ENCODE assay signal across 8 cellular contexts in the genomic region with DNA sequence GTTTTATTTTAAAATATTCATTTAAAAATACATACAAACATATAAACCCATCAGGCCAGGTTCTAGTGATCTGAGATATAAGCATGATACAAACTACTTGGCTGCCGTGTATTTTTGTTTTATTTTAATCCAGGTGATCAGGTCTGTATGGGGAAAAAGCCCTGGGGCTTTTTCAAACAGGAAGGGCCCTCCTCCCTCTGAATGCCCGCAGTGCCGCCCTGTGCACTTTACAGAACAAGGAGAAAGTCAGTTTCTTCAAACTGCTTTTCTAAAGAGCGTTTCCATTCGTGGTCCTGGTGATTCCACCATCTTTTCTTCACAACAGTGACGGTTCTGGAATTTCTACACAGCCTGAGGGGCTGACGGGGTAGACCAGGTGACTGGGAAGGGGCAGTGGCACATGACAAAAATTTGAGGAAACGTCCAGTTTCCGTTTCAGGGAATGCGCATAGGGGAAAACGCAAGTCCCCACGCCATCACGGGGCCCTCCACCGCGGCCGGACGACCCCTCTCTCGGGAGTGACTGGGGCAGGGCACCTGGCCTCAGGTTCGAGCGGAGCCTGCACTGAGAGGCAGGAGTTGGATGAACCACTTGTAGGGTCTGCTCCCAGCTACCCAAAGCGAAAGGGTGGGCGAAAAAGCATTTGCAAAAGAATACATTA. TPM values are rescaled to one million over a fixed set of nuclear protein-coding genes. Genes with fewer than 3 reads are reported as not detected.
A peak's percentile ranks its signal among the peaks of the same experiment; 100 is the strongest.
DNase-seq lines count a peak whose midpoint lies in the region; ATAC-seq and TF ChIP-seq lines count a peak whose summit lies in the region.

No MANE protein-coding gene starts in this region.

- peaks cover 13% of the 10 kb centered on the region for H3K27me3 Mint-ChIP-seq in GM23338 (ENCODE audit: insufficient read depth, low read depth, poor library complexity)
- peaks cover 34 to 40% of the 10 kb centered on the region in 2 donors for H3K27me3 Mint-ChIP-seq in T-cell

- H3K4me1 Mint-ChIP-seq in GM23338 (peaks cover 32% of the 10 kb centered on the region), T-cell (peaks cover 20 to 22% (median 22%) of the 10 kb centered on the region in 3 donors)

- H3K27ac ChIP-seq in GM23338 (ENCODE audit: low read depth) (no peak overlapping the region), fibroblast of lung (ENCODE audit: insufficient read depth, low read length) (peak overlapping the region; percentile 69)

- H2AFZ ChIP-seq in GM23338, result peak overlapping the region; percentile 96
- H2AFZ ChIP-seq in fibroblast of lung (ENCODE audit: low read length), result peak overlapping the region; percentile 79

- peak; percentile 6 for ATAC-seq in GM23338
- ATAC-seq in T-cell (replicated peaks in 1 of 4), result no peak
- ATAC-seq in HG03342 (IDR thresholded peaks at IDR 0.05; ENCODE audit: unreplicated experiment), result no peak

- POLR2A ChIA-PET in T-cell (lab: Charles Lee), result no interaction called here

- no peak for TF ChIP-seq CTCF in GM23338 (conservative IDR thresholded peaks at IDR 0.05; ENCODE audit: low read depth in 2 of 2)
- no peak for TF ChIP-seq CTCF in fibroblast of lung (conservative IDR thresholded peaks at IDR 0.05 in 1 of 2, IDR thresholded peaks at IDR 0.05 in 1 of 2; ENCODE audit: low read depth in 1 of 2, low read length in 2 of 2)

- H4K20me1 ChIP-seq in GM23338 (replicated peaks; ENCODE audit: insufficient read depth) (peaks cover 13% of the 10 kb centered on the region), fibroblast of lung (ENCODE audit: control insufficient read depth, extremely low read depth, insufficient read depth, low read length) (peaks cover 3% of the 10 kb centered on the region)

- H3K4me3 ChIP-seq in GM23338 (peak overlapping the region; percentile 96), fibroblast of lung (replicated peaks in 1 of 4; ENCODE audit: control extremely low read depth in 1 of 4, insufficient read depth in 1 of 4, low read depth in 3 of 4, low read length in 4 of 4) (peak overlapping the region; percentile 61 to 81 (median 74))

- H3K9me3 Mint-ChIP-seq in GM23338, result no peaks in the 10 kb centered on the region
- H3K9me3 Mint-ChIP-seq in T-cell, result no peaks in the 10 kb centered on the region

- H3K79me2 ChIP-seq in GM23338 (replicated peaks; ENCODE audit: insufficient read depth) (peaks cover 22% of the 10 kb centered on the region), fibroblast of lung (ENCODE audit: control insufficient read depth, insufficient read depth, low read length) (peaks cover 30% of the 10 kb centered on the region)

- no peaks in the 10 kb centered on the region for H3K9me2 ChIP-seq in GM23338 (ENCODE audit: insufficient read depth)

- peak overlapping the region; percentile 83 for H3K4me3 Mint-ChIP-seq in GM23338
- peak overlapping the region; percentile 59 to 75 (median 72) for H3K4me3 Mint-ChIP-seq in T-cell

- no peaks in the 10 kb centered on the region for H3K9me3 ChIP-seq in fibroblast of lung (ENCODE audit: control insufficient read depth, insufficient read depth, low read depth, low read length)

- H3K36me3 Mint-ChIP-seq in GM23338 (ENCODE audit: low read depth) (no peaks in the 10 kb centered on the region), T-cell (no peaks in the 10 kb centered on the region)

- 0 out of 2 replicates have a peak, but pooled peaks cover 6% of the 10 kb centered on the region for H3F3A ChIP-seq in GM23338 (replicated peaks; ENCODE audit: low read depth)

- H3K9ac ChIP-seq in fibroblast of lung (ENCODE audit: insufficient read depth, low read length), result no peak overlapping the region

- H3K4me1 ChIP-seq in GM23338 (ENCODE audit: insufficient read depth) (peaks cover 23% of the 10 kb centered on the region), fibroblast of lung (ENCODE audit: control insufficient read depth, extremely low read depth, insufficient read depth, low read length) (no peaks in the 10 kb centered on the region)

- CTCF ChIA-PET in T-cell (lab: Charles Lee), result no interaction called here

- DNase-seq in GM23338 (ENCODE audit: low spot score) (peak; percentile 43), T-cell (no peak), fibroblast of lung (ENCODE audit: low read depth in 2 of 2) (no peak), nucleus accumbens (lab: John Stamatoyannopoulos, UW) (peak in 35 of 56 donors; percentile 20 to 77 (median 57)), NCI-H187 treated with DMSO at 0.1 percent for 48 hours (lab: John Stamatoyannopoulos, UW) (no peak), SK-N-DZ (ENCODE audit: low spot score) (no peak), SKM-1 (lab: John Stamatoyannopoulos, UW; ENCODE audit: unreplicated experiment) (no peak)

- H3K4me2 ChIP-seq in GM23338, result peak overlapping the region; percentile 98
- peak overlapping the region; percentile 92 for H3K4me2 ChIP-seq in fibroblast of lung (ENCODE audit: extremely low read depth, insufficient read depth, low read length)

- H3K27me3 ChIP-seq in GM23338 (ENCODE audit: insufficient read depth) (peaks cover 10% of the 10 kb centered on the region), fibroblast of lung (ENCODE audit: control insufficient read depth, insufficient read depth, low read length) (no peaks in the 10 kb centered on the region)

- H3K36me3 ChIP-seq in GM23338 (ENCODE audit: insufficient read depth), result no peaks in the 10 kb centered on the region
- no peaks in the 10 kb centered on the region for H3K36me3 ChIP-seq in fibroblast of lung (ENCODE audit: control insufficient read depth, insufficient read depth, low read length)

- H3K27ac Mint-ChIP-seq in GM23338, result no peak overlapping the region
- peak overlapping the region in 1 of 2 donors; percentile 67 for H3K27ac Mint-ChIP-seq in T-cell

TF ChIP-seq in GM23338, 12 proteins besides CTCF, POLR2A, EP300 and RAD21:
- TF ChIP-seq JUNB (IDR thresholded peaks at IDR 0.05; ENCODE audit: unreplicated experiment) (no peak), CREB1 (CRISPR knock-in tag; IDR thresholded peaks at IDR 0.05; ENCODE audit: low read depth) (0 out of 2 replicates have a peak, but pooled peaks have one; percentile 4), EZH2phosphoT487 (IDR thresholded peaks at IDR 0.05; ENCODE audit: unreplicated experiment) (no peak), NANOG (IDR thresholded peaks at IDR 0.05; ENCODE audit: borderline replicate concordance) (no peak), STAT1 (IDR thresholded peaks at IDR 0.05; ENCODE audit: unreplicated experiment) (no peak)

RNA-seq across cellular contexts. Expression of a gene that starts 1.1 kb away (rescaled TPM):
- 189 and 204 TPM in 2 replicates for total RNA-seq in GM23338 (2014; rRNA removed; shearing (Covaris generic))
- polyA plus RNA-seq in GM23338 (2016; fragmentation: Nextera tagmentation; extraction: Ambion mirVana), result 58.1 and 59.1 TPM in 2 replicates
- total RNA-seq in T-cell, result 100 to 1,000 TPM; 129 to 222 (median 139) TPM
- total RNA-seq in fibroblast of lung, result 229 and 325 TPM in 2 replicates
- 112 and 123 TPM in 2 replicates for polyA plus RNA-seq in fibroblast of lung
- polyA plus RNA-seq in fibroblast of lung (2012), result 139 and 178 TPM in 2 replicates
- 262 and 389 TPM in 2 replicates for polyA minus RNA-seq in fibroblast of lung (ENCODE audit: low replicate concordance)
- 45.3 and 49.7 TPM in 2 replicates for polyA plus RNA-seq in SK-N-DZ (2014; cell fraction: cytosol; rRNA removed)
- polyA plus RNA-seq in SK-N-DZ (2014; cell fraction: nucleus; rRNA removed), result 44.3 and 68.7 TPM in 2 replicates

Comparison
In these comparisons a context has a peak if more than half of its experiments do, and no peak if none do; other contexts are left out.
1. DNase-seq: peak in GM23338 (single experiment) and nucleus accumbens (35 of 56); none in T-cell (0 of 34), fibroblast of lung (0 of 2), NCI-H187 treated with DMSO at 0.1 percent for 48 hours (single experiment), SK-N-DZ (single experiment) and SKM-1 (single experiment).